In the genomic region with DNA sequence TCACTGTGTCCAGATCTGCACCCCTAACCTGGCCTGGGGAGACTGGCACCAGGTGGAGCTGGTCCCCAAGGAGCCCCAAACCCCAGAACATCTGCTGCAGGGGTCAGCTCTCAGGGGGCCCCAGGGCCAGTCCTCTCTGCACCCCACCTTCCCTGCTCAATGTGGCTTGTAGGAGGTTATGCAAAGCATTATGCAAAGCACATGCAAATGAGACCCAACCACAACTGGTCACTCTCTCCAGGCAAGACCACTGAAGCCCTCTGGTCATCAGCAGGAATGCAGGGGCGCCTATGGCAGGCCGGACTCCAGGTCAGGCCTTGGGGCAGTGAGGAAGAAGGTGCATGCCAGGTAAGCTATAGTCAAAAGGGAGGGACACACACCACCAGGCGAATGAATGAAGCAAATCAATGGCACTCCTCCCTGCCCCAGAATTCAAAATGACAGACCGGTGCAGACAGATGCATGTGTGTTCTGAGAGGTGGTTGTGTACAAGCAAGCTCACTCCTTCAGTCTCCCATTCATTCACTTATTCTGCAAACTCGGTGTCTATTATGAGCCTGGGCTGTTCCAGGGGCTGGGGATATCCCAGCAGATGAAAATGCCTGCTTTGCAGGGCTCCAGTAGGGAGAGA, we compare ENCODE assay signal across 1 cellular context.
TF ChIP-seq lines count a peak whose summit lies in the region.

No MANE protein-coding gene starts in this region.

TF ChIP-seq in GM12878, 131 proteins besides CTCF, POLR2A, EP300 and RAD21:
- TF ChIP-seq NFXL1 (IDR thresholded peaks at IDR 0.05; ENCODE audit: borderline replicate concordance) = no peak
- TF ChIP-seq JUNB (IDR thresholded peaks at IDR 0.05) = no peak
- peak; percentile 89; the same call in 2 of the 3 replicates for TF ChIP-seq POU2F2 (IDR thresholded peaks at IDR 0.05; ENCODE audit: borderline replicate concordance, low read depth, low read length)
- TF ChIP-seq TCF7 (IDR thresholded peaks at IDR 0.05; ENCODE audit: borderline replicate concordance) = no peak
- no peak for TF ChIP-seq POLR2AphosphoS5 (IDR thresholded peaks at IDR 0.05; ENCODE audit: low read length)
- no peak for TF ChIP-seq SIN3A (IDR thresholded peaks at IDR 0.05; ENCODE audit: low read depth, low read length)
TF ChIP-seq in GM12878: peak in this region for 1.
